In the genomic region with DNA sequence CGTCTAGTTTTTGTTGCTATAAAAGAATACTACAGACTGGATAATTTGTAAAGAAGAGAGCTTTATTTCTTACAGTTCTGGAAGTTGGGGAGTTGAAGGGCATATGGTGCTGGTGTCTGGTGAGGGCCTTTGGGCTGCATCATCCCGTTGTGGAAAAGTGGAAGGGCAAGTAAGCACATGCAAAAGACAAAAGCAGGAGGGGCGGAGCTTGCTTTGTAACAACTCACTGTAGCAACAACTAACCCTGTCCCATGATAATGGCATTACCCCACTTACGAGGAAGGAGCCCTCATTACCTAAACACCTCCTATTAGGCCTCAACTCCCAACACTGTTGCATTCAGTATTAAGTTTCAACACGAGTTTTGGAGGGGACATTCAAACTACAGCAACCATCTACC, we compare ENCODE assay signal across 1 cellular context.
TF ChIP-seq lines count a peak whose summit lies in the region.

No MANE protein-coding gene starts in this region.

TF ChIP-seq in WTC11, 78 proteins besides CTCF, POLR2A, EP300 and RAD21 (continued from another document):
- TF ChIP-seq ZNF281 (CRISPR knock-in tag; IDR thresholded peaks at IDR 0.05) (no peak), OVOL2 (CRISPR knock-in tag; IDR thresholded peaks at IDR 0.05; ENCODE audit: borderline replicate concordance) (no peak), TP53 (CRISPR knock-in tag; IDR thresholded peaks at IDR 0.05) (no peak), RORB (CRISPR knock-in tag; IDR thresholded peaks at IDR 0.05) (no peak), NFE2L1 (CRISPR knock-in tag; IDR thresholded peaks at IDR 0.05) (no peak), ZNF232 (CRISPR knock-in tag; IDR thresholded peaks at IDR 0.05) (no peak), ZBTB21 (CRISPR knock-in tag; IDR thresholded peaks at IDR 0.05; ENCODE audit: borderline replicate concordance) (no peak), ETV6 (CRISPR knock-in tag; IDR thresholded peaks at IDR 0.05) (no peak), ZNF317 (CRISPR knock-in tag; IDR thresholded peaks at IDR 0.05; ENCODE audit: borderline replicate concordance, low read depth) (no peak), NFYB (CRISPR knock-in tag; conservative IDR thresholded peaks at IDR 0.05; ENCODE audit: low read depth) (no peak), HMGXB4 (CRISPR knock-in tag; IDR thresholded peaks at IDR 0.05) (no peak), SP1 (CRISPR knock-in tag; conservative IDR thresholded peaks at IDR 0.05) (no peak), SMAD3 (CRISPR knock-in tag; IDR thresholded peaks at IDR 0.05; ENCODE audit: borderline replicate concordance) (no peak), HMGA2 (CRISPR knock-in tag; IDR thresholded peaks at IDR 0.05) (no peak), ZNF121 (CRISPR knock-in tag; IDR thresholded peaks at IDR 0.05) (no peak), NR2C2 (CRISPR knock-in tag; IDR thresholded peaks at IDR 0.05) (no peak), E2F1 (CRISPR knock-in tag; IDR thresholded peaks at IDR 0.05) (no peak), MXD4 (CRISPR knock-in tag; IDR thresholded peaks at IDR 0.05; ENCODE audit: borderline replicate concordance) (no peak), NFATC4 (CRISPR knock-in tag; IDR thresholded peaks at IDR 0.05) (no peak)
